8 cellular contexts compared by ENCODE assay signal in genomic region chr2:108612153-108612513, GRCh38.
DNase-seq lines count a peak whose midpoint lies in the region; ATAC-seq, FAIRE-seq and TF ChIP-seq lines count a peak whose summit lies in the region.

No MANE protein-coding gene starts in this region.

- no peak overlapping the region for H3K9ac ChIP-seq in GM12878 (ENCODE audit: control insufficient read depth, insufficient read depth, low read length)

- 0% methylated on average over 5 of the region's 5 CpGs for WGBS in GM12878 (ENCODE audit: insufficient coverage, insufficient replicate concordance, low lambda C conversion rate, missing lambda C conversion rate)
- WGBS in suprapubic skin, result 41% methylated on average over 5 of the region's 5 CpGs

- ATAC-seq in GM19467 (IDR thresholded peaks at IDR 0.05; ENCODE audit: unreplicated experiment), result peak; percentile 74
- ATAC-seq in HG03469 (IDR thresholded peaks at IDR 0.05; ENCODE audit: unreplicated experiment), result peak; percentile 78
- ATAC-seq in GM12878, result peak; percentile 83

- H3K27ac ChIP-seq in GM12878 (ENCODE audit: control insufficient read depth, insufficient read depth) (peak overlapping the region; percentile 85), suprapubic skin (no peak overlapping the region)

- peaks cover 9% of the 10 kb centered on the region for H3K79me2 ChIP-seq in GM12878 (ENCODE audit: control insufficient read depth, insufficient read depth, low read length)

- no peak for TF ChIP-seq RAD21 in GM12878 (IDR thresholded peaks at IDR 0.05; ENCODE audit: insufficient read depth, low read depth, low read length)

- TF ChIP-seq EP300 in GM12878 (IDR thresholded peaks at IDR 0.05; ENCODE audit: borderline replicate concordance in 1 of 2, control insufficient read depth in 1 of 2, low read depth in 2 of 2, low read length in 2 of 2) (peak; percentile 98), suprapubic skin (IDR thresholded peaks at IDR 0.05) (no peak)

- H3K4me1 ChIP-seq in GM12878 (ENCODE audit: control insufficient read depth, insufficient read depth, low read length) (peaks cover 56% of the 10 kb centered on the region), suprapubic skin (peaks cover 58% of the 10 kb centered on the region)

- CTCF ChIA-PET in GM12878 (lab: Yijun Ruan, JAX), result interaction anchor here (0.6 to 10.4 kb wide), 7 partner anchors 10 to 392 kb away, joined by 3 to 441 read pairs (median 9); no protein-coding TSS in a partner anchor

- TF ChIP-seq POLR2A in GM12878 (IDR thresholded peaks at IDR 0.05; ENCODE audit: low read depth, low read length), result no peak
- TF ChIP-seq POLR2A in suprapubic skin (IDR thresholded peaks at IDR 0.05), result no peak

- H3K9me3 ChIP-seq in GM12878 (replicated peaks; ENCODE audit: control insufficient read depth, insufficient read depth, low read length), result no peaks in the 10 kb centered on the region
- H3K9me3 ChIP-seq in suprapubic skin, result no peaks in the 10 kb centered on the region

- no TSS peak for BruUV-seq in GM12878 (replicated peaks; lab: Mats Ljungman, UMichigan)

- SMC1A ChIA-PET in GM12878 (lab: Charles Lee; ENCODE audit: uncharacterized antibody, unreplicated experiment), result interaction anchor here (0.7 to 19.4 kb wide), 10 partner anchors 8 to 164 kb away, joined by 3 to 800 read pairs (median 4); no protein-coding TSS in a partner anchor

- RAD21 ChIA-PET in GM12878 (lab: Charles Lee; ENCODE audit: unreplicated experiment), result interaction anchor here (0.8 to 10.2 kb wide), 14 partner anchors 8 to 165 kb away, joined by 3 to 441 read pairs (median 6); partner anchors contain the start of gene LIMS1

- in situ Hi-C loops in GM12878 (cut with MboI), result no loop called here

- intact Hi-C loops in GM12878 (cut with micrococcal nuclease; ENCODE audit: unreplicated experiment), result loop anchor here (1.0 kb wide), 3 partner anchors 18 to 24 kb away; no protein-coding TSS in a partner anchor

- peak; percentile 99 for FAIRE-seq in GM12878 (lab: Jason Lieb, UNC)

- H3K4me3 ChIP-seq in GM06990 (replicated peaks; ENCODE audit: low read depth, low read length), result peak overlapping the region; percentile 35
- peak overlapping the region; percentile 43 for H3K4me3 ChIP-seq in GM12878
- H3K4me3 ChIP-seq in suprapubic skin, result no peak overlapping the region

- peak; percentile 81 for DNase-seq in GM06990 (ENCODE audit: extremely low read depth, insufficient read length)
- peak; percentile 97 for DNase-seq in GM12878 (ENCODE audit: low read depth, low spot score)
- DNase-seq in stimulated activated CD8-positive, alpha-beta memory T cell treated with anti-CD3 and anti-CD28 coated beads, Interleukin-4, amount 100 ng/mL, for 48 hours, result peak; percentile 56
- DNase-seq in nucleus accumbens (lab: John Stamatoyannopoulos, UW), result no peak
- DNase-seq in NCI-H526 (lab: John Stamatoyannopoulos, UW), result no peak
- no peak for DNase-seq in suprapubic skin (ENCODE audit: low spot score in 2 of 2)

- H3K36me3 ChIP-seq in GM06990 (ENCODE audit: control insufficient read depth, insufficient read depth, low read length) (no peaks in the 10 kb centered on the region), GM12878 (ENCODE audit: control insufficient read depth in 2 of 2, insufficient read depth in 2 of 2, low read length in 1 of 2) (no peaks in the 10 kb centered on the region), suprapubic skin (no peaks in the 10 kb centered on the region)

- H2AFZ ChIP-seq in GM12878 (ENCODE audit: control insufficient read depth, low read depth, low read length), result no peak overlapping the region

- TF ChIP-seq CTCF in GM06990 (IDR thresholded peaks at IDR 0.05; ENCODE audit: insufficient read depth, low read length, poor library complexity, severe bottlenecking), result no peak
- no peak for TF ChIP-seq CTCF in GM12878 (IDR thresholded peaks at IDR 0.05 in 2 of 3, conservative IDR thresholded peaks at IDR 0.05 in 1 of 3; ENCODE audit: control insufficient read depth in 2 of 3, extremely low read depth in 1 of 3, insufficient read depth in 1 of 3, low read depth in 3 of 3, low read length in 3 of 3)
- TF ChIP-seq CTCF in suprapubic skin (IDR thresholded peaks at IDR 0.05), result no peak

- peak overlapping the region; percentile 52 for H3K4me2 ChIP-seq in GM12878 (ENCODE audit: control insufficient read depth, insufficient read depth)

- POLR2A ChIA-PET in GM12878 (lab: Charles Lee), result interaction anchor here (0.7 to 3.4 kb wide), 10 partner anchors 9 to 50 kb away, joined by 3 to 51 read pairs (median 6); no protein-coding TSS in a partner anchor

- no peaks in the 10 kb centered on the region for H3K27me3 ChIP-seq in GM06990 (replicated peaks; ENCODE audit: control insufficient read depth, insufficient read depth, low read length)
- H3K27me3 ChIP-seq in GM12878 (replicated peaks in 1 of 2; ENCODE audit: control insufficient read depth in 2 of 2, insufficient read depth in 2 of 2, low read length in 1 of 2), result no peaks in the 10 kb centered on the region
- no peaks in the 10 kb centered on the region for H3K27me3 ChIP-seq in suprapubic skin

- H4K20me1 ChIP-seq in GM12878 (ENCODE audit: control insufficient read depth, insufficient read depth), result peaks cover 4% of the 10 kb centered on the region; the same call in 1 of the 2 replicates

TF ChIP-seq in GM12878, 131 proteins besides CTCF, POLR2A, EP300 and RAD21 (continues in another document):
- no peak for TF ChIP-seq NRF1 (conservative IDR thresholded peaks at IDR 0.05; ENCODE audit: low read depth, low read length)
- TF ChIP-seq SIX5 (IDR thresholded peaks at IDR 0.05; ENCODE audit: low read depth, low read length, severe bottlenecking), result no peak
- no peak for TF ChIP-seq ZBTB4 (CRISPR knock-in tag; IDR thresholded peaks at IDR 0.05)
- TF ChIP-seq MEF2B (IDR thresholded peaks at IDR 0.05; ENCODE audit: partially characterized antibody, poor library complexity, severe bottlenecking), result peak; percentile 66
- no peak for TF ChIP-seq KLF5 (IDR thresholded peaks at IDR 0.05; ENCODE audit: partially characterized antibody)
- no peak for TF ChIP-seq ZBTB11 (CRISPR knock-in tag; IDR thresholded peaks at IDR 0.05)
- TF ChIP-seq ELK1 (IDR thresholded peaks at IDR 0.05; ENCODE audit: low read depth, low read length), result no peak
- peak; percentile 90 for TF ChIP-seq CBFB (IDR thresholded peaks at IDR 0.05; ENCODE audit: low read depth)
- TF ChIP-seq ZSCAN29 (IDR thresholded peaks at IDR 0.05), result peak; percentile 56; the same call in 1 of the 2 replicates
- TF ChIP-seq TCF7 (IDR thresholded peaks at IDR 0.05; ENCODE audit: borderline replicate concordance), result no peak; the same call in 1 of the 2 replicates
- TF ChIP-seq PAX8 (IDR thresholded peaks at IDR 0.05), result no peak

Comparison
In these comparisons a context has a peak if more than half of its experiments do, and no peak if none do; other contexts are left out.
1. DNase-seq: peak in GM06990 (single experiment), GM12878 (single experiment) and stimulated activated CD8-positive, alpha-beta memory T cell treated with anti-CD3 and anti-CD28 coated beads, Interleukin-4, amount 100 ng/mL, for 48 hours (single experiment); none in nucleus accumbens (0 of 56), NCI-H526 (0 of 2) and suprapubic skin (0 of 2).
2. Peak in every context shown above with its lines, with median percentiles within 50 percentile points of each other: ATAC-seq.